In genomic region chr10:112390125-112390703, GRCh38 we compare ENCODE assay signal across 13 cellular contexts. TPM values are rescaled to one million over a fixed set of nuclear protein-coding genes. Genes with fewer than 3 reads are reported as not detected.
A peak's percentile ranks its signal among the peaks of the same experiment; 100 is the strongest.
DNase-seq lines count a peak whose midpoint lies in the region; ATAC-seq, FAIRE-seq and TF ChIP-seq lines count a peak whose summit lies in the region.
"Had no signal": no experiment of that assay in that cellular context is flagged by ENCODE, and none has a peak within 500 bp of the region (broad histone marks: within the 10 kb centered on the region; RNA-seq: fewer than 3 reads in every experiment).

No MANE protein-coding gene starts in this region.

- H3K9me3 Mint-ChIP-seq in activated T-cell treated with anti-CD3 and anti-CD28 coated beads, Interleukin-2, amount 50 U/mL, for 72 hours, result no peaks in the 10 kb centered on the region
- H3K9me3 Mint-ChIP-seq in stimulated activated naive CD8-positive, alpha-beta T cell treated with anti-CD3 and anti-CD28 coated beads, Interleukin-15, amount 100 ng/mL, for 72 hours, result no peaks in the 10 kb centered on the region
- H3K9me3 Mint-ChIP-seq: neural crest cell had no signal

- no TSS peak for BruUV-seq in K562 (replicated peaks; lab: Mats Ljungman, UMichigan)

- H3K4me1 Mint-ChIP-seq in activated T-cell treated with anti-CD3 and anti-CD28 coated beads, Interleukin-2, amount 50 U/mL, for 72 hours (ENCODE audit: low read depth), result peaks cover 64% of the 10 kb centered on the region
- peaks cover 69% of the 10 kb centered on the region for H3K4me1 Mint-ChIP-seq in stimulated activated naive CD8-positive, alpha-beta T cell treated with anti-CD3 and anti-CD28 coated beads, Interleukin-15, amount 100 ng/mL, for 72 hours

- in situ Hi-C loops in K562 (cut with MboI), result no loop called here

- no peak overlapping the region for H3K4me2 ChIP-seq in K562 (ENCODE audit: insufficient read depth, low read length)

- TF ChIP-seq POLR2A in K562 (conservative IDR thresholded peaks at IDR 0.05), result no peak

- no peak overlapping the region for H2AFZ ChIP-seq in K562 (ENCODE audit: low read depth, low read length)

- no peak for ATAC-seq in activated T-cell treated with anti-CD3 and anti-CD28 coated beads, Interleukin-2, amount 50 U/mL, for 72 hours (replicated peaks in 1 of 2)
- ATAC-seq in HG02588 (IDR thresholded peaks at IDR 0.05; ENCODE audit: unreplicated experiment) (peak; percentile 41), K562 (no peak)
- peak; percentile 24 for ATAC-seq in stimulated activated naive CD8-positive, alpha-beta T cell treated with anti-CD3 and anti-CD28 coated beads, Interleukin-15, amount 100 ng/mL, for 72 hours

- no peak for DNase-seq in activated T-cell treated with anti-CD3 and anti-CD28 coated beads, Interleukin-2, amount 50 U/mL, for 72 hours
- DNase-seq in activated T-cell treated with anti-CD3 and anti-CD28 coated beads for 4 hours, result no peak
- no peak for DNase-seq in K562 (ENCODE audit: extremely low read depth in 1 of 4, low spot score in 3 of 4)
- DNase-seq in stimulated activated naive CD8-positive, alpha-beta T cell treated with anti-CD3 and anti-CD28 coated beads, Interleukin-15, amount 100 ng/mL, for 72 hours, result no peak
- no peak for DNase-seq in HEK293T (ENCODE audit: extremely low spot score)
- no peak for DNase-seq in anterior cingulate cortex (lab: John Stamatoyannopoulos, UW)
- DNase-seq in DMS153 treated with DMSO at 0.1 percent for 48 hours (lab: John Stamatoyannopoulos, UW; ENCODE audit: unreplicated experiment), result no peak
- DNase-seq: H7, NCI-H1436, NCI-H524 treated with DMSO at 0.1 percent for 48 hours had no signal

- TF ChIP-seq CTCF in K562 (IDR thresholded peaks at IDR 0.05 in 2 of 3, conservative IDR thresholded peaks at IDR 0.05 in 1 of 3; ENCODE audit: insufficient read depth in 2 of 3, low read depth in 1 of 3, low read length in 3 of 3), result no peak

- no peak for FAIRE-seq in K562 (lab: Jason Lieb, UNC)

- TF ChIP-seq RAD21 in K562 (CRISPR knock-in tag; conservative IDR thresholded peaks at IDR 0.05 in 1 of 2, IDR thresholded peaks at IDR 0.05 in 1 of 2), result no peak

- H3K4me3 Mint-ChIP-seq in activated T-cell treated with anti-CD3 and anti-CD28 coated beads, Interleukin-2, amount 50 U/mL, for 72 hours, result peak overlapping the region; percentile 21 to 79
- H3K4me3 Mint-ChIP-seq in stimulated activated naive CD8-positive, alpha-beta T cell treated with anti-CD3 and anti-CD28 coated beads, Interleukin-15, amount 100 ng/mL, for 72 hours, result peak overlapping the region; percentile 42 to 53
- H3K4me3 Mint-ChIP-seq: neural crest cell had no signal

- POLR2A ChIA-PET in K562 (lab: Yijun Ruan, JAX) (interaction anchor here (0.7 kb wide), 1 partner anchor 216 kb away, joined by 3 read pairs; no protein-coding TSS in a partner anchor), HEK293T (lab: Yijun Ruan, JAX) (no interaction called here)

- no peaks in the 10 kb centered on the region for H4K20me1 ChIP-seq in K562 (replicated peaks; ENCODE audit: control insufficient read depth, insufficient read depth, low read length)

- TF ChIP-seq EP300 in K562 (IDR thresholded peaks at IDR 0.05; ENCODE audit: low read length), result no peak

- H3K36me3 ChIP-seq in K562 (ENCODE audit: control insufficient read depth, insufficient read depth, low read length), result no peaks in the 10 kb centered on the region

- intact Hi-C loops in K562 (cut with micrococcal nuclease), result no loop called here

- H3K9me1 ChIP-seq in K562 (ENCODE audit: control insufficient read depth, insufficient read depth, low read length), result no peaks in the 10 kb centered on the region

- WGBS in K562 (ENCODE audit: insufficient coverage, low coverage, missing lambda C conversion rate), result 58% methylated on average over 3 of the region's 3 CpGs

- H3K27me3 ChIP-seq in K562 (ENCODE audit: control insufficient read depth in 2 of 2, insufficient read depth in 2 of 2, low read length in 2 of 2), result peaks cover 0 to 3% of the 10 kb centered on the region in 2 experiments; a peak in 2 of 5 replicates
- H3K27me3 ChIP-seq: body of pancreas had no signal

- no peaks in the 10 kb centered on the region for H3K27me3 Mint-ChIP-seq in activated T-cell treated with anti-CD3 and anti-CD28 coated beads, Interleukin-2, amount 50 U/mL, for 72 hours (ENCODE audit: low read depth)
- no peaks in the 10 kb centered on the region for H3K27me3 Mint-ChIP-seq in stimulated activated naive CD8-positive, alpha-beta T cell treated with anti-CD3 and anti-CD28 coated beads, Interleukin-15, amount 100 ng/mL, for 72 hours

- H3K4me3 ChIP-seq in K562, result no peak overlapping the region
- H3K4me3 ChIP-seq: body of pancreas had no signal

- H3K79me2 ChIP-seq in K562 (ENCODE audit: control insufficient read depth, insufficient read depth, low read length), result no peaks in the 10 kb centered on the region

- no peak overlapping the region for H3K9ac ChIP-seq in K562 (ENCODE audit: insufficient read depth in 1 of 2, low read depth in 2 of 2, low read length in 2 of 2)

- no peaks in the 10 kb centered on the region for H3K9me3 ChIP-seq in K562 (replicated peaks; ENCODE audit: control insufficient read depth, insufficient read depth, low read depth, low read length)
- H3K9me3 ChIP-seq: body of pancreas had no signal

- H3K27ac Mint-ChIP-seq in activated T-cell treated with anti-CD3 and anti-CD28 coated beads, Interleukin-2, amount 50 U/mL, for 72 hours, result peak overlapping the region; percentile 95
- H3K27ac Mint-ChIP-seq in stimulated activated naive CD8-positive, alpha-beta T cell treated with anti-CD3 and anti-CD28 coated beads, Interleukin-15, amount 100 ng/mL, for 72 hours, result peak overlapping the region in 1 of 2 donors; percentile 43

- CTCF ChIA-PET in K562 (lab: Yijun Ruan, JAX; ENCODE audit: low intra/inter-chr PET ratio) (no interaction called here), HEK293T (lab: Yijun Ruan, JAX) (no interaction called here)

- no peaks in the 10 kb centered on the region; a peak in 2 of 5 replicates for H3K4me1 ChIP-seq in K562 (replicated peaks in 1 of 2; ENCODE audit: control insufficient read depth in 2 of 2, insufficient read depth in 2 of 2, low read length in 2 of 2)
- H3K4me1 ChIP-seq: body of pancreas had no signal

- no peak overlapping the region for H3K27ac ChIP-seq in K562 (ENCODE audit: extremely low read depth, low read depth, low read length)
- H3K27ac ChIP-seq: body of pancreas had no signal

- H3K36me3 Mint-ChIP-seq in activated T-cell treated with anti-CD3 and anti-CD28 coated beads, Interleukin-2, amount 50 U/mL, for 72 hours (ENCODE audit: insufficient read depth in 2 of 2), result peaks cover 3 to 12% of the 10 kb centered on the region in 2 donors

RNA-seq across cellular contexts. Expression of gene ACSL5, which starts 16.3 kb away (rescaled TPM):
- 10 to 100 TPM; 49.5 to 54.5 TPM for total RNA-seq in activated T-cell treated with anti-CD3 and anti-CD28 coated beads, Interleukin-2, amount 50 U/mL, for 72 hours
- total RNA-seq in K562 (2011; cell fraction: chromatin; rRNA removed; ENCODE audit: low replicate concordance), result 0.25 and 1.2 TPM in 2 replicates
- 0.26 and 1.2 TPM in 2 replicates for total RNA-seq in K562 (2011; cell fraction: nucleolus; rRNA removed)
- total RNA-seq in K562 (2011; cell fraction: nucleoplasm; rRNA removed), result 0.81 and 0.92 TPM in 2 replicates
- total RNA-seq in K562 (2014; rRNA removed) (0.45 and 0.54 TPM in 2 replicates), K562 (2014; rRNA removed; fragmentation: Illumina TruSeq; extraction: Trizol) (0.45 and 0.65 TPM in 2 replicates), K562 (2015; rRNA removed; fragmentation: Illumina TruSeq; extraction: Trizol) (1.2 and 1.4 TPM in 2 replicates), K562 (2021) (0.47 and 0.51 TPM in 2 replicates)
- polyA plus RNA-seq in K562 (2011; rRNA removed) (0.82 and 1.4 TPM in 2 replicates), K562 (2014; fragmentation: Illumina TruSeq; extraction: Trizol) (0.78 and 0.83 TPM in 2 replicates), K562 (2014; fragmentation: Nextera tagmentation; extraction: Ambion mirVana) (under 1 TPM; 0.53 to 0.55 TPM), K562 (2014; rRNA removed) (0.19 and 0.51 TPM in 2 replicates)
- 0.39 and 1.0 TPM in 2 replicates for polyA plus RNA-seq in K562 (2011; cell fraction: cytosol; rRNA removed)
- polyA plus RNA-seq in K562 (2011; cell fraction: nucleus; rRNA removed), result 1.4 and 2.2 TPM in 2 replicates
- 0.51 and 1.1 TPM in 2 replicates for polyA plus RNA-seq in K562 (2012)
- 1.2 and 2.4 TPM in 2 replicates for polyA minus RNA-seq in K562 (2011; rRNA and poly(A)+ RNA removed)
- 1.6 TPM in 1 of 2 replicates, not detected in the other for polyA minus RNA-seq in K562 (2011; cell fraction: cytosol; rRNA and poly(A)+ RNA removed)
- polyA minus RNA-seq in K562 (2011; cell fraction: nucleus; rRNA and poly(A)+ RNA removed), result 0.40 and 0.56 TPM in 2 replicates
- total RNA-seq: neural crest cell had no signal

RNA-seq across cellular contexts. Expression of gene ZDHHC6, which starts 56.5 kb away (rescaled TPM):
- total RNA-seq in activated T-cell treated with anti-CD3 and anti-CD28 coated beads, Interleukin-2, amount 50 U/mL, for 72 hours, result 10 to 100 TPM; 61.1 to 78.7 TPM
- total RNA-seq in K562 (2011; cell fraction: chromatin; rRNA removed; ENCODE audit: low replicate concordance), result 21.1 and 36.0 TPM in 2 replicates
- 12.8 and 13.3 TPM in 2 replicates for total RNA-seq in K562 (2011; cell fraction: nucleolus; rRNA removed)
- total RNA-seq in K562 (2011; cell fraction: nucleoplasm; rRNA removed), result 19.5 and 20.5 TPM in 2 replicates
- total RNA-seq in K562 (2014; rRNA removed) (13.6 and 14.1 TPM in 2 replicates), K562 (2014; rRNA removed; fragmentation: Illumina TruSeq; extraction: Trizol) (20.1 and 20.3 TPM in 2 replicates), K562 (2015; rRNA removed; fragmentation: Illumina TruSeq; extraction: Trizol) (25.1 and 26.0 TPM in 2 replicates), K562 (2021) (18.1 and 19.3 TPM in 2 replicates)
- polyA plus RNA-seq in K562 (2011; rRNA removed) (18.3 and 20.7 TPM in 2 replicates), K562 (2014; fragmentation: Illumina TruSeq; extraction: Trizol) (18.3 and 24.0 TPM in 2 replicates), K562 (2014; fragmentation: Nextera tagmentation; extraction: Ambion mirVana) (10 to 100 TPM; 21.5 to 30.1 TPM), K562 (2014; rRNA removed) (28.5 and 30.5 TPM in 2 replicates)
- polyA plus RNA-seq in K562 (2011; cell fraction: cytosol; rRNA removed), result 4.8 and 9.3 TPM in 2 replicates
- polyA plus RNA-seq in K562 (2011; cell fraction: nucleus; rRNA removed), result 46.1 and 62.4 TPM in 2 replicates
- polyA plus RNA-seq in K562 (2012), result 14.5 and 16.2 TPM in 2 replicates
- 16.4 and 19.0 TPM in 2 replicates for polyA minus RNA-seq in K562 (2011; rRNA and poly(A)+ RNA removed)
- polyA minus RNA-seq in K562 (2011; cell fraction: cytosol; rRNA and poly(A)+ RNA removed), result 4.9 and 6.0 TPM in 2 replicates
- 19.4 and 32.9 TPM in 2 replicates for polyA minus RNA-seq in K562 (2011; cell fraction: nucleus; rRNA and poly(A)+ RNA removed)

RNA-seq across cellular contexts. Expression of gene VTI1A, which starts 56.8 kb away (rescaled TPM):
- total RNA-seq in activated T-cell treated with anti-CD3 and anti-CD28 coated beads, Interleukin-2, amount 50 U/mL, for 72 hours, result 10 to 100 TPM; 65.5 to 71.8 TPM
- 27.4 and 67.4 TPM in 2 replicates for total RNA-seq in K562 (2011; cell fraction: chromatin; rRNA removed; ENCODE audit: low replicate concordance)
- total RNA-seq in K562 (2011; cell fraction: nucleolus; rRNA removed), result 15.8 and 20.4 TPM in 2 replicates
- 33.9 and 50.8 TPM in 2 replicates for total RNA-seq in K562 (2011; cell fraction: nucleoplasm; rRNA removed)
- 20.1 and 20.8 TPM in 2 replicates for total RNA-seq in K562 (2014; rRNA removed)
- total RNA-seq in K562 (2014; rRNA removed; fragmentation: Illumina TruSeq; extraction: Trizol), result 20.9 and 26.7 TPM in 2 replicates
- total RNA-seq in K562 (2015; rRNA removed; fragmentation: Illumina TruSeq; extraction: Trizol), result 21.4 and 22.1 TPM in 2 replicates
- 20.4 and 21.2 TPM in 2 replicates for total RNA-seq in K562 (2021)
- 12.2 and 15.9 TPM in 2 replicates for polyA plus RNA-seq in K562 (2011; rRNA removed)
- polyA plus RNA-seq in K562 (2011; cell fraction: cytosol; rRNA removed), result 8.9 and 11.0 TPM in 2 replicates
- polyA plus RNA-seq in K562 (2011; cell fraction: nucleus; rRNA removed), result 16.9 and 18.1 TPM in 2 replicates
- polyA plus RNA-seq in K562 (2012), result 8.7 and 9.5 TPM in 2 replicates
- polyA plus RNA-seq in K562 (2014; fragmentation: Illumina TruSeq; extraction: Trizol), result 14.9 and 15.7 TPM in 2 replicates
- 10 to 100 TPM in 1 of 2 experiments, 1 to 10 TPM in 1; 9.3 to 13.3 TPM for polyA plus RNA-seq in K562 (2014; fragmentation: Nextera tagmentation; extraction: Ambion mirVana)
- polyA plus RNA-seq in K562 (2014; rRNA removed), result 15.7 and 16.0 TPM in 2 replicates
- polyA minus RNA-seq in K562 (2011; rRNA and poly(A)+ RNA removed), result 24.5 and 26.7 TPM in 2 replicates
- polyA minus RNA-seq in K562 (2011; cell fraction: cytosol; rRNA and poly(A)+ RNA removed), result 7.0 and 9.0 TPM in 2 replicates
- polyA minus RNA-seq in K562 (2011; cell fraction: nucleus; rRNA and poly(A)+ RNA removed), result 37.7 and 53.9 TPM in 2 replicates

Comparison
In these comparisons a context has a peak if more than half of its experiments do, and no peak if none do; other contexts are left out.
1. ATAC-seq: peak in HG02588 (single experiment) and stimulated activated naive CD8-positive, alpha-beta T cell treated with anti-CD3 and anti-CD28 coated beads, Interleukin-15, amount 100 ng/mL, for 72 hours (single experiment); none in activated T-cell treated with anti-CD3 and anti-CD28 coated beads, Interleukin-2, amount 50 U/mL, for 72 hours (0 of 2) and K562 (single experiment).
2. RNA of gene ACSL5, which starts 16.3 kb away (total RNA-seq): 49.5 to 54.5 TPM in activated T-cell treated with anti-CD3 and anti-CD28 coated beads, Interleukin-2, amount 50 U/mL, for 72 hours; 0.25 to 1.4 TPM in K562; every median in the first group is over 10 times any median in the second.